Comparison of ENCODE assay signal across 1 cellular context in genomic region chr15:80093854-80094418, GRCh38.
A peak's percentile ranks its signal among the peaks of the same experiment; 100 is the strongest.
TF ChIP-seq lines count a peak whose summit lies in the region.

No MANE protein-coding gene starts in this region.

TF ChIP-seq in K562, 482 proteins besides CTCF, POLR2A, EP300 and RAD21 (continued from another document and continues in another):
- no peak for TF ChIP-seq RERE (CRISPR knock-in tag; IDR thresholded peaks at IDR 0.05; ENCODE audit: borderline replicate concordance)
- 0 out of 2 replicates have a peak, but pooled peaks have one; percentile 38 for TF ChIP-seq HDAC2 (IDR thresholded peaks at IDR 0.05)
- TF ChIP-seq EP400 (IDR thresholded peaks at IDR 0.05), result no peak
- TF ChIP-seq PHB (CRISPR knock-in tag; IDR thresholded peaks at IDR 0.05), result no peak
- no peak for TF ChIP-seq GATA2 (CRISPR knock-in tag; IDR thresholded peaks at IDR 0.05)
- no peak for TF ChIP-seq ARID3B (CRISPR knock-in tag; IDR thresholded peaks at IDR 0.05; ENCODE audit: borderline replicate concordance)
- peak; percentile 43 for TF ChIP-seq TAL1 (IDR thresholded peaks at IDR 0.05)
- TF ChIP-seq TEAD1 (CRISPR knock-in tag; IDR thresholded peaks at IDR 0.05), result no peak
- TF ChIP-seq MEIS2 (IDR thresholded peaks at IDR 0.05; ENCODE audit: partially characterized antibody), result peak; percentile 93
- no peak for TF ChIP-seq NUFIP1 (IDR thresholded peaks at IDR 0.05; ENCODE audit: partially characterized antibody)
- TF ChIP-seq ZNF134 (CRISPR knock-in tag; conservative IDR thresholded peaks at IDR 0.05), result no peak
- no peak for TF ChIP-seq ZNF583 (CRISPR knock-in tag; IDR thresholded peaks at IDR 0.05)
- TF ChIP-seq GTF2B (IDR thresholded peaks at IDR 0.05; ENCODE audit: extremely low read depth, insufficient read length), result no peak
- TF ChIP-seq CBX5 (IDR thresholded peaks at IDR 0.05; ENCODE audit: borderline replicate concordance, low read depth), result no peak
- no peak for TF ChIP-seq BRCA1 (IDR thresholded peaks at IDR 0.05)
- no peak for TF ChIP-seq BRCA1 (CRISPR knock-in tag; IDR thresholded peaks at IDR 0.05)
- TF ChIP-seq TARDBP (IDR thresholded peaks at IDR 0.05), result no peak
- no peak for TF ChIP-seq ZNF184 (CRISPR knock-in tag; IDR thresholded peaks at IDR 0.05)
- no peak for TF ChIP-seq ZNF41 (CRISPR knock-in tag; conservative IDR thresholded peaks at IDR 0.05)
- TF ChIP-seq ZKSCAN8 (CRISPR knock-in tag; IDR thresholded peaks at IDR 0.05), result no peak
- no peak for TF ChIP-seq GATAD2B (IDR thresholded peaks at IDR 0.05; ENCODE audit: borderline replicate concordance)
- no peak for TF ChIP-seq ARID4B (CRISPR knock-in tag; IDR thresholded peaks at IDR 0.05)
- TF ChIP-seq NCOR1 (IDR thresholded peaks at IDR 0.05), result no peak; the same call in 1 of the 2 replicates
- peak; percentile 93 for TF ChIP-seq HMBOX1 (IDR thresholded peaks at IDR 0.05)
- TF ChIP-seq HOXB6 (CRISPR knock-in tag; IDR thresholded peaks at IDR 0.05; ENCODE audit: borderline replicate concordance), result no peak
- TF ChIP-seq TBL1XR1 (IDR thresholded peaks at IDR 0.05; ENCODE audit: low read length in 2 of 2), result no peak
- no peak for TF ChIP-seq MTF1 (CRISPR knock-in tag; IDR thresholded peaks at IDR 0.05; ENCODE audit: borderline replicate concordance)
- TF ChIP-seq ZNF696 (CRISPR knock-in tag; conservative IDR thresholded peaks at IDR 0.05), result no peak
- no peak for TF ChIP-seq OTX1 (CRISPR knock-in tag; IDR thresholded peaks at IDR 0.05)
- TF ChIP-seq PBX2 (CRISPR knock-in tag; IDR thresholded peaks at IDR 0.05; ENCODE audit: low read depth), result no peak
- TF ChIP-seq PBX2 (tag; conservative IDR thresholded peaks at IDR 0.05; ENCODE audit: low read depth), result peak; percentile 85
- TF ChIP-seq XRCC3 (IDR thresholded peaks at IDR 0.05), result no peak
- TF ChIP-seq NR0B1 (IDR thresholded peaks at IDR 0.05; ENCODE audit: partially characterized antibody), result no peak
- TF ChIP-seq ZBTB43 (CRISPR knock-in tag; IDR thresholded peaks at IDR 0.05), result no peak
- TF ChIP-seq TCF7 (IDR thresholded peaks at IDR 0.05; ENCODE audit: borderline replicate concordance), result no peak
- no peak for TF ChIP-seq PATZ1 (CRISPR knock-in tag; IDR thresholded peaks at IDR 0.05; ENCODE audit: borderline replicate concordance)
- no peak for TF ChIP-seq ZNF76 (CRISPR knock-in tag; IDR thresholded peaks at IDR 0.05; ENCODE audit: borderline replicate concordance)
- TF ChIP-seq SRSF1 (IDR thresholded peaks at IDR 0.05; ENCODE audit: low read depth, low read length), result no peak
- TF ChIP-seq SNRNP70 (optimal IDR thresholded peaks at IDR 0.05; ENCODE audit: low read depth, low read length), result no peak
- TF ChIP-seq TCF3 (CRISPR knock-in tag; IDR thresholded peaks at IDR 0.05), result peak; percentile 55
- no peak for TF ChIP-seq MYNN (IDR thresholded peaks at IDR 0.05)
- no peak for TF ChIP-seq MYNN (CRISPR knock-in tag; IDR thresholded peaks at IDR 0.05)
- TF ChIP-seq PRMT5 (CRISPR knock-in tag; IDR thresholded peaks at IDR 0.05), result no peak
- TF ChIP-seq HMG20B (CRISPR knock-in tag; IDR thresholded peaks at IDR 0.05), result no peak
- TF ChIP-seq RB1 (IDR thresholded peaks at IDR 0.05; ENCODE audit: low read depth), result no peak
- no peak for TF ChIP-seq ZNF24 (IDR thresholded peaks at IDR 0.05)
- no peak for TF ChIP-seq FUS (optimal IDR thresholded peaks at IDR 0.05; ENCODE audit: low read depth, low read length)
- no peak for TF ChIP-seq SMARCB1 (IDR thresholded peaks at IDR 0.05; ENCODE audit: insufficient read length, low read depth)
